In genomic region chr9:15306757-15307522, GRCh38 we compare ENCODE assay signal across 8 cellular contexts. TPM values are rescaled to one million over a fixed set of nuclear protein-coding genes. Genes with fewer than 3 reads are reported as not detected.
DNase-seq lines count a peak whose midpoint lies in the region; ATAC-seq and TF ChIP-seq lines count a peak whose summit lies in the region.

Gene TTC39B (minus strand): TSS chr9:15307216. CDS start chr9:15307125, 91 bp downstream.

- H3K4me3 ChIP-seq in GM12864 (ENCODE audit: low read depth, low read length) (peak within 1 kb of the TSS; percentile 70), NB4 (ENCODE audit: low read depth, low read length) (peak within 1 kb of the TSS; percentile 59), left ventricle myocardium inferior (peak within 1 kb of the TSS; percentile 97)

- intact Hi-C loops in left ventricle myocardium inferior (cut with micrococcal nuclease) = loop anchor here (10.0 kb wide), 1 partner anchor 118 kb away; the partner anchor contains the start of gene SNAPC3
- intact Hi-C loops in posterior vena cava (cut with DNase I) = loop anchor here in 1 of 2 donors (10.0 kb wide), 1 partner anchor 92 kb away; no protein-coding TSS in a partner anchor

- TF ChIP-seq CTCF in GM12864 (IDR thresholded peaks at IDR 0.05; ENCODE audit: low read depth, low read length, missing control alignments) = no peak
- no peak for TF ChIP-seq CTCF in NB4 (IDR thresholded peaks at IDR 0.05; ENCODE audit: low read depth, low read length)
- no peak for TF ChIP-seq CTCF in left ventricle myocardium inferior (IDR thresholded peaks at IDR 0.05; ENCODE audit: borderline replicate concordance)

- DNase-seq in GM12864 (ENCODE audit: low read depth) (no peak), NB4 (ENCODE audit: low read depth) (peak; percentile 89), T follicular helper cell (ENCODE audit: low read depth) (peak; percentile 63), amniotic epithelial cell (ENCODE audit: low read depth) (peak; percentile 86), left ventricle myocardium inferior (peak; percentile 93), posterior vena cava (ENCODE audit: low spot score) (peak; percentile 97), ureter (ENCODE audit: low spot score) (peak; percentile 94)

- peaks cover 25% of the 10 kb centered on the region for H3K4me1 ChIP-seq in left ventricle myocardium inferior

- ATAC-seq in HG02588 (IDR thresholded peaks at IDR 0.05; ENCODE audit: unreplicated experiment) = peak; percentile 98

- peaks cover 7% of the 10 kb centered on the region for H3K27me3 ChIP-seq in left ventricle myocardium inferior (ENCODE audit: low read depth)

- no peaks in the 10 kb centered on the region for H3K9me3 ChIP-seq in left ventricle myocardium inferior (replicated peaks)

- TF ChIP-seq POLR2A in NB4 (IDR thresholded peaks at IDR 0.05; ENCODE audit: extremely low read depth, insufficient read length) = no peak

- peak within 1 kb of the TSS; percentile 86 for H3K27ac ChIP-seq in left ventricle myocardium inferior (replicated peaks)

- H3K36me3 ChIP-seq in left ventricle myocardium inferior = no peaks in the 10 kb centered on the region

RNA-seq across cellular contexts. Expression of gene TTC39B, which starts in this region (rescaled TPM):
- total RNA-seq in left ventricle myocardium inferior (1.6 TPM), posterior vena cava (10 to 100 TPM; 19.7 to 30.1 TPM), ureter (18.6 TPM)
